In the genomic region with DNA sequence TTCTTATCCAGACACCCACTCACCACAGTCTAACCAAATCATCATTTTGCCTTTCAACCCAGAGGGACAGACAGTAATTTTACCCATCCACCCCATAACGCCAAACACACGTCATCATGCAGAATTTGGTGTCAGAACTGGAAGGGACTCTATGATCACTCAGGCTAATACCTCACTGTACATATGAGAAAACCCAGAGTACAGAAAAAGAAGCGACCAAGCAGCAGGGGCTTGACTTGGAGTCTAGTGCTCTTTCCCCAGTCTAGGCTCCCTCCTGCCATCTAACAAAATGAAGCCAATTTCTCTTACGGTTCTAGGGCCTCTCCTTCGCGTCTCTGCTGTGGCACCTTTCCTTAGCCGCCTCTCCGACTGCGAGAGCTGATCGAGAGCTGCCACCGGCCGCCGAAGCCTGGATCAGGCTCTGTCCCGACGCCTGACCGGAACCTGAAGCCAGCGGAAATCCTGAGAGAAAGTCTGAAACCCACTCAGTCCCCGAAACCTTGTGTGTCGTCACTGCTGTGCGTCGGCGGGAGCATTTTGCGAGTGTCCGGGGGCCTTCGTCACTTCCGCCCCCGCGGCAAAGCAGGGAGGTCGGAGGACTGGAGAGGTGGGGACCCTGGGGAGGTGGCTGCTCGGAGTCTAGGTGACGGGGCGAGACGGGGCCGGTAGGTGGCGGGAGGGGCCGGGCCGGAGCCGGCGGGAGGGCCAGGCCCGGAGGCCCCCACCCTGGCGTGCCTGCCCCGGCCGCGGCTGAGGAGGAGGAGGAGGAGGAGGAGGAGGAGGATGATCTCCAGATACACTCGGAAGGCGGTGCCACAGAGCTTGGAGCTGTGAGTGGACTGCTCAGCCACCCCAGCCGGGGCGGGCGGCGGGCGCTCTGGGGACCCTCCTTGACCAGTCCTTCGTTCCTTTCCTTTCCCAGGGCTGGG, we compare ENCODE assay signal across 1 cellular context.
A peak's percentile ranks its signal among the peaks of the same experiment; 100 is the strongest.
TF ChIP-seq lines count a peak whose summit lies in the region.

A gene (minus strand): TSS at position 452 of the 929 bp plus-strand sequence. CDS start 4,071 bp downstream, outside the sequence.
A gene (plus strand): TSS at position 563 of the 929 bp plus-strand sequence. CDS start 221 bp downstream, at position 784.

TF ChIP-seq in HepG2, 621 proteins besides CTCF, POLR2A, EP300 and RAD21 (continued from another document and continues in another):
- no peak for TF ChIP-seq ZNF83 (CRISPR knock-in tag; IDR thresholded peaks at IDR 0.05; ENCODE audit: borderline replicate concordance)
- TF ChIP-seq CREB1 (IDR thresholded peaks at IDR 0.05): peak; percentile 99
- TF ChIP-seq CREB1 (CRISPR knock-in tag; IDR thresholded peaks at IDR 0.05): peak; percentile 99
- peak; percentile 84; the same call in 1 of the 2 replicates for TF ChIP-seq MIER3 (CRISPR knock-in tag; IDR thresholded peaks at IDR 0.05; ENCODE audit: borderline replicate concordance)
- TF ChIP-seq IRF2 (CRISPR knock-in tag; IDR thresholded peaks at IDR 0.05): peak; percentile 83
- no peak for TF ChIP-seq JUNB (CRISPR knock-in tag; IDR thresholded peaks at IDR 0.05; ENCODE audit: borderline replicate concordance)
- TF ChIP-seq, protein P1, sequence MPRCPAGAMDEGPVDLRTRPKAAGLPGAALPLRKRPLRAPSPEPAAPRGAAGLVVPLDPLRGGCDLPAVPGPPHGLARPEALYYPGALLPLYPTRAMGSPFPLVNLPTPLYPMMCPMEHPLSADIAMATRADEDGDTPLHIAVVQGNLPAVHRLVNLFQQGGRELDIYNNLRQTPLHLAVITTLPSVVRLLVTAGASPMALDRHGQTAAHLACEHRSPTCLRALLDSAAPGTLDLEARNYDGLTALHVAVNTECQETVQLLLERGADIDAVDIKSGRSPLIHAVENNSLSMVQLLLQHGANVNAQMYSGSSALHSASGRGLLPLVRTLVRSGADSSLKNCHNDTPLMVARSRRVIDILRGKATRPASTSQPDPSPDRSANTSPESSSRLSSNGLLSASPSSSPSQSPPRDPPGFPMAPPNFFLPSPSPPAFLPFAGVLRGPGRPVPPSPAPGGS (CRISPR knock-in tag; IDR thresholded peaks at IDR 0.05): 0 out of 2 replicates have a peak, but pooled peaks have one; percentile 26
- TF ChIP-seq, protein P2, sequence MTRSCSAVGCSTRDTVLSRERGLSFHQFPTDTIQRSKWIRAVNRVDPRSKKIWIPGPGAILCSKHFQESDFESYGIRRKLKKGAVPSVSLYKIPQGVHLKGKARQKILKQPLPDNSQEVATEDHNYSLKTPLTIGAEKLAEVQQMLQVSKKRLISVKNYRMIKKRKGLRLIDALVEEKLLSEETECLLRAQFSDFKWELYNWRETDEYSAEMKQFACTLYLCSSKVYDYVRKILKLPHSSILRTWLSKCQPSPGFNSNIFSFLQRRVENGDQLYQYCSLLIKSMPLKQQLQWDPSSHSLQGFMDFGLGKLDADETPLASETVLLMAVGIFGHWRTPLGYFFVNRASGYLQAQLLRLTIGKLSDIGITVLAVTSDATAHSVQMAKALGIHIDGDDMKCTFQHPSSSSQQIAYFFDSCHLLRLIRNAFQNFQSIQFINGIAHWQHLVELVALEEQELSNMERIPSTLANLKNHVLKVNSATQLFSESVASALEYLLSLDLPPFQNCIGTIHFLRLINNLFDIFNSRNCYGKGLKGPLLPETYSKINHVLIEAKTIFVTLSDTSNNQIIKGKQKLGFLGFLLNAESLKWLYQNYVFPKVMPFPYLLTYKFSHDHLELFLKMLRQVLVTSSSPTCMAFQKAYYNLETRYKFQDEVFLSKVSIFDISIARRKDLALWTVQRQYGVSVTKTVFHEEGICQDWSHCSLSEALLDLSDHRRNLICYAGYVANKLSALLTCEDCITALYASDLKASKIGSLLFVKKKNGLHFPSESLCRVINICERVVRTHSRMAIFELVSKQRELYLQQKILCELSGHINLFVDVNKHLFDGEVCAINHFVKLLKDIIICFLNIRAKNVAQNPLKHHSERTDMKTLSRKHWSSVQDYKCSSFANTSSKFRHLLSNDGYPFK (CRISPR knock-in tag; IDR thresholded peaks at IDR 0.05; ENCODE audit: borderline replicate concordance): peak; percentile 88; the same call in 1 of the 2 replicates
- TF ChIP-seq MBNL3 (CRISPR knock-in tag; conservative IDR thresholded peaks at IDR 0.05): no peak
- TF ChIP-seq ZNF12 (CRISPR knock-in tag; IDR thresholded peaks at IDR 0.05): peak; percentile 50; the same call in 1 of the 2 replicates
- TF ChIP-seq ZZZ3 (CRISPR knock-in tag; IDR thresholded peaks at IDR 0.05; ENCODE audit: borderline replicate concordance): peak; percentile 91; the same call in 1 of the 2 replicates
- TF ChIP-seq NFYC (CRISPR knock-in tag; IDR thresholded peaks at IDR 0.05): peak; percentile 53; the same call in 1 of the 2 replicates
- peak; percentile 93 for TF ChIP-seq SAP130 (CRISPR knock-in tag; IDR thresholded peaks at IDR 0.05; ENCODE audit: low read depth)
- no peak; the same call in 1 of the 2 replicates for TF ChIP-seq ZBTB42 (CRISPR knock-in tag; IDR thresholded peaks at IDR 0.05)
- TF ChIP-seq SMYD3 (CRISPR knock-in tag; IDR thresholded peaks at IDR 0.05): peak; percentile 86; the same call in 1 of the 2 replicates
- peak; percentile 50; the same call in 1 of the 2 replicates for TF ChIP-seq CAMTA2 (CRISPR knock-in tag; IDR thresholded peaks at IDR 0.05; ENCODE audit: borderline replicate concordance)
- no peak for TF ChIP-seq SNRNP70 (IDR thresholded peaks at IDR 0.05; ENCODE audit: low read depth, low read length)
- TF ChIP-seq FIP1L1 (IDR thresholded peaks at IDR 0.05; ENCODE audit: borderline replicate concordance, insufficient read depth, low read depth, low read length): no peak
- TF ChIP-seq, protein P3, sequence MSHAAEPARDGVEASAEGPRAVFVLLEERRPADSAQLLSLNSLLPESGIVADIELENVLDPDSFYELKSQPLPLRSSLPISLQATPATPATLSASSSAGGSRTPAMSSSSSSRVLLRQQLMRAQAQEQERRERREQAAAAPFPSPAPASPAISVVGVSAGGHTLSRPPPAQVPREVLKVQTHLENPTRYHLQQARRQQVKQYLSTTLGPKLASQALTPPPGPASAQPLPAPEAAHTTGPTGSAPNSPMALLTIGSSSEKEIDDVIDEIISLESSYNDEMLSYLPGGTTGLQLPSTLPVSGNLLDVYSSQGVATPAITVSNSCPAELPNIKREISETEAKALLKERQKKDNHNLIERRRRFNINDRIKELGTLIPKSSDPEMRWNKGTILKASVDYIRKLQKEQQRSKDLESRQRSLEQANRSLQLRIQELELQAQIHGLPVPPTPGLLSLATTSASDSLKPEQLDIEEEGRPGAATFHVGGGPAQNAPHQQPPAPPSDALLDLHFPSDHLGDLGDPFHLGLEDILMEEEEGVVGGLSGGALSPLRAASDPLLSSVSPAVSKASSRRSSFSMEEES (CRISPR knock-in tag; IDR thresholded peaks at IDR 0.05): peak; percentile 63; the same call in 1 of the 2 replicates
- peak; percentile 71; the same call in 1 of the 2 replicates for TF ChIP-seq ZNF430 (CRISPR knock-in tag; IDR thresholded peaks at IDR 0.05)
- no peak for TF ChIP-seq ZSCAN29 (CRISPR knock-in tag; conservative IDR thresholded peaks at IDR 0.05)
- no peak for TF ChIP-seq KDM1A (CRISPR knock-in tag; IDR thresholded peaks at IDR 0.05)
- peak; percentile 91; the same call in 1 of the 2 replicates for TF ChIP-seq PCBP1 (IDR thresholded peaks at IDR 0.05; ENCODE audit: borderline replicate concordance, low read depth, low read length)
- TF ChIP-seq ZNF766 (CRISPR knock-in tag; IDR thresholded peaks at IDR 0.05; ENCODE audit: borderline replicate concordance): peak; percentile 80; the same call in 1 of the 2 replicates
- no peak for TF ChIP-seq SYNCRIP (IDR thresholded peaks at IDR 0.05; ENCODE audit: insufficient read depth, low read depth, low read length)
- TF ChIP-seq, protein P4, sequence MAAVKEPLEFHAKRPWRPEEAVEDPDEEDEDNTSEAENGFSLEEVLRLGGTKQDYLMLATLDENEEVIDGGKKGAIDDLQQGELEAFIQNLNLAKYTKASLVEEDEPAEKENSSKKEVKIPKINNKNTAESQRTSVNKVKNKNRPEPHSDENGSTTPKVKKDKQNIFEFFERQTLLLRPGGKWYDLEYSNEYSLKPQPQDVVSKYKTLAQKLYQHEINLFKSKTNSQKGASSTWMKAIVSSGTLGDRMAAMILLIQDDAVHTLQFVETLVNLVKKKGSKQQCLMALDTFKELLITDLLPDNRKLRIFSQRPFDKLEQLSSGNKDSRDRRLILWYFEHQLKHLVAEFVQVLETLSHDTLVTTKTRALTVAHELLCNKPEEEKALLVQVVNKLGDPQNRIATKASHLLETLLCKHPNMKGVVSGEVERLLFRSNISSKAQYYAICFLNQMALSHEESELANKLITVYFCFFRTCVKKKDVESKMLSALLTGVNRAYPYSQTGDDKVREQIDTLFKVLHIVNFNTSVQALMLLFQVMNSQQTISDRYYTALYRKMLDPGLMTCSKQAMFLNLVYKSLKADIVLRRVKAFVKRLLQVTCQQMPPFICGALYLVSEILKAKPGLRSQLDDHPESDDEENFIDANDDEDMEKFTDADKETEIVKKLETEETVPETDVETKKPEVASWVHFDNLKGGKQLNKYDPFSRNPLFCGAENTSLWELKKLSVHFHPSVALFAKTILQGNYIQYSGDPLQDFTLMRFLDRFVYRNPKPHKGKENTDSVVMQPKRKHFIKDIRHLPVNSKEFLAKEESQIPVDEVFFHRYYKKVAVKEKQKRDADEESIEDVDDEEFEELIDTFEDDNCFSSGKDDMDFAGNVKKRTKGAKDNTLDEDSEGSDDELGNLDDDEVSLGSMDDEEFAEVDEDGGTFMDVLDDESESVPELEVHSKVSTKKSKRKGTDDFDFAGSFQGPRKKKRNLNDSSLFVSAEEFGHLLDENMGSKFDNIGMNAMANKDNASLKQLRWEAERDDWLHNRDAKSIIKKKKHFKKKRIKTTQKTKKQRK (IDR thresholded peaks at IDR 0.05; ENCODE audit: low read length): no peak
- no peak for TF ChIP-seq ZBTB7A (CRISPR knock-in tag; IDR thresholded peaks at IDR 0.05)
- no peak for TF ChIP-seq ZSCAN12 (CRISPR knock-in tag; IDR thresholded peaks at IDR 0.05)
- TF ChIP-seq ARNTL (CRISPR knock-in tag; IDR thresholded peaks at IDR 0.05): no peak
- TF ChIP-seq, protein P5, sequence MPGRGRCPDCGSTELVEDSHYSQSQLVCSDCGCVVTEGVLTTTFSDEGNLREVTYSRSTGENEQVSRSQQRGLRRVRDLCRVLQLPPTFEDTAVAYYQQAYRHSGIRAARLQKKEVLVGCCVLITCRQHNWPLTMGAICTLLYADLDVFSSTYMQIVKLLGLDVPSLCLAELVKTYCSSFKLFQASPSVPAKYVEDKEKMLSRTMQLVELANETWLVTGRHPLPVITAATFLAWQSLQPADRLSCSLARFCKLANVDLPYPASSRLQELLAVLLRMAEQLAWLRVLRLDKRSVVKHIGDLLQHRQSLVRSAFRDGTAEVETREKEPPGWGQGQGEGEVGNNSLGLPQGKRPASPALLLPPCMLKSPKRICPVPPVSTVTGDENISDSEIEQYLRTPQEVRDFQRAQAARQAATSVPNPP (CRISPR knock-in tag; IDR thresholded peaks at IDR 0.05): peak; percentile 79
- TF ChIP-seq, protein P6, sequence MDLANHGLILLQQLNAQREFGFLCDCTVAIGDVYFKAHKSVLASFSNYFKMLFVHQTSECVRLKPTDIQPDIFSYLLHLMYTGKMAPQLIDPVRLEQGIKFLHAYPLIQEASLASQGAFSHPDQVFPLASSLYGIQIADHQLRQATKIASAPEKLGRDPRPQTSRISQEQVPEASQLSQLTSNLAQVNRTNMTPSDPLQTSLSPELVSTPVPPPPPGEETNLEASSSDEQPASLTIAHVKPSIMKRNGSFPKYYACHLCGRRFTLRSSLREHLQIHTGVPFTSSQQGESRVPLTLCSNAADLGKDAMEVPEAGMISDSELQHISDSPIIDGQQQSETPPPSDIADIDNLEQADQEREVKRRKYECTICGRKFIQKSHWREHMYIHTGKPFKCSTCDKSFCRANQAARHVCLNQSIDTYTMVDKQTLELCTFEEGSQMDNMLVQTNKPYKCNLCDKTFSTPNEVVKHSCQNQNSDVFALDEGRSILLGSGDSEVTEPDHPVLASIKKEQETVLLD (CRISPR knock-in tag; IDR thresholded peaks at IDR 0.05; ENCODE audit: low read depth): peak; percentile 97
- TF ChIP-seq ZNF589 (CRISPR knock-in tag; conservative IDR thresholded peaks at IDR 0.05): 0 out of 2 replicates have a peak, but pooled peaks have one; percentile 30
- peak; percentile 98 for TF ChIP-seq ZMYM4 (CRISPR knock-in tag; IDR thresholded peaks at IDR 0.05)
- TF ChIP-seq RAD51 (IDR thresholded peaks at IDR 0.05; ENCODE audit: borderline replicate concordance): no peak
- peak; percentile 69 for TF ChIP-seq HNRNPLL (IDR thresholded peaks at IDR 0.05; ENCODE audit: low read depth, low read length, poor library complexity, severe bottlenecking)
- TF ChIP-seq, protein P7, sequence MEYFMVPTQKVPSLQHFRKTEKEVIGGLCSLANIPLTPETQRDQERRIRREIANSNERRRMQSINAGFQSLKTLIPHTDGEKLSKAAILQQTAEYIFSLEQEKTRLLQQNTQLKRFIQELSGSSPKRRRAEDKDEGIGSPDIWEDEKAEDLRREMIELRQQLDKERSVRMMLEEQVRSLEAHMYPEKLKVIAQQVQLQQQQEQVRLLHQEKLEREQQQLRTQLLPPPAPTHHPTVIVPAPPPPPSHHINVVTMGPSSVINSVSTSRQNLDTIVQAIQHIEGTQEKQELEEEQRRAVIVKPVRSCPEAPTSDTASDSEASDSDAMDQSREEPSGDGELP (IDR thresholded peaks at IDR 0.05; ENCODE audit: borderline replicate concordance, low read depth): peak; percentile 27; the same call in 1 of the 2 replicates
- no peak for TF ChIP-seq NR2F2 (IDR thresholded peaks at IDR 0.05; ENCODE audit: borderline replicate concordance, low read depth)
- no peak; the same call in 1 of the 2 replicates for TF ChIP-seq ZNF567 (CRISPR knock-in tag; IDR thresholded peaks at IDR 0.05; ENCODE audit: borderline replicate concordance)
- no peak for TF ChIP-seq ZNF782 (CRISPR knock-in tag; IDR thresholded peaks at IDR 0.05; ENCODE audit: borderline replicate concordance)
- peak; percentile 80 for TF ChIP-seq ZNF850 (CRISPR knock-in tag; conservative IDR thresholded peaks at IDR 0.05)
- peak; percentile 100 for TF ChIP-seq ATF1 (CRISPR knock-in tag; IDR thresholded peaks at IDR 0.05)
- TF ChIP-seq, protein P8, sequence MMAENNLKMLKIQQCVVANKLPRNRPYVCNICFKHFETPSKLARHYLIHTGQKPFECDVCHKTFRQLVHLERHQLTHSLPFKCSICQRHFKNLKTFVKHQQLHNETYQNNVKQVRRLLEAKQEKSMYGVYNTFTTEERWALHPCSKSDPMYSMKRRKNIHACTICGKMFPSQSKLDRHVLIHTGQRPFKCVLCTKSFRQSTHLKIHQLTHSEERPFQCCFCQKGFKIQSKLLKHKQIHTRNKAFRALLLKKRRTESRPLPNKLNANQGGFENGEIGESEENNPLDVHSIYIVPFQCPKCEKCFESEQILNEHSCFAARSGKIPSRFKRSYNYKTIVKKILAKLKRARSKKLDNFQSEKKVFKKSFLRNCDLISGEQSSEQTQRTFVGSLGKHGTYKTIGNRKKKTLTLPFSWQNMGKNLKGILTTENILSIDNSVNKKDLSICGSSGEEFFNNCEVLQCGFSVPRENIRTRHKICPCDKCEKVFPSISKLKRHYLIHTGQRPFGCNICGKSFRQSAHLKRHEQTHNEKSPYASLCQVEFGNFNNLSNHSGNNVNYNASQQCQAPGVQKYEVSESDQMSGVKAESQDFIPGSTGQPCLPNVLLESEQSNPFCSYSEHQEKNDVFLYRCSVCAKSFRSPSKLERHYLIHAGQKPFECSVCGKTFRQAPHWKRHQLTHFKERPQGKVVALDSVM (CRISPR knock-in tag; IDR thresholded peaks at IDR 0.05): peak; percentile 59
- TF ChIP-seq ZNF776 (CRISPR knock-in tag; IDR thresholded peaks at IDR 0.05): 0 out of 2 replicates have a peak, but pooled peaks have one; percentile 38
